11 cellular contexts compared by ENCODE assay signal in the genomic region with DNA sequence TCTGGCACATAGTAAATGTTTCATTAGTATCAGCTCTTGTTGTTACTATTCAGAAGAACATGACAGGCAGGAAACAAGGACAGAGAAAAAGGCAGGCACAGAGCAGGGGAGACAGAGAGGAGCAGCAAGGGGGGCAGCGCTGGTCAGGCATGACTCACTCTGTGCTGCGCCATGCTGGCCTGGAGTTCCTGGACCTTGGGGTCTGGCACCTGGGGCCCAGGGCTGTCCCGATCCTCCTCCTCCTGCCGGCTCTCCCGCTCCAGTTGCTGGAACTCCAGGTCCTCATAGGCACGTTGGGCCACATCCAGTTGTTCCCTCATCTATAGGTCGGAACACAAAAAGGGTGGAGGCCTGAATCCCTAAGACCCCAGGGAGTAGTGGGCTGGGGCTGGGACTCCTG. TPM values are rescaled to one million over a fixed set of nuclear protein-coding genes. Genes with fewer than 3 reads are reported as not detected.
"Had no signal": no experiment of that assay in that cellular context is flagged by ENCODE, and none has a peak within 500 bp of the region (broad histone marks: within the 10 kb centered on the region; RNA-seq: fewer than 3 reads in every experiment).

No MANE protein-coding gene starts in this region.

- H3K27ac Mint-ChIP-seq: HFFc6 had no signal

- H3K9me3 Mint-ChIP-seq: HFFc6, IgD-negative memory B cell had no signal

- DNase-seq: GM23248, GOT3, H7, HFFc6 had no signal

- H3K4me3 Mint-ChIP-seq: HFFc6 had no signal

- H3K27ac ChIP-seq: GM23248, HL-60 had no signal

- H2AFZ ChIP-seq: GM23248 had no signal

- H3K4me3 ChIP-seq: GM23248, HAP-1 had no signal

- H3K4me1 ChIP-seq: HAP-1 had no signal

- ATAC-seq: HCT116, HepG2 had no signal

- H3K27me3 Mint-ChIP-seq: IgD-negative memory B cell had no signal

- H3K9me3 ChIP-seq: HAP-1 had no signal

- H3K36me3 ChIP-seq: HAP-1 had no signal

RNA-seq across cellular contexts. Expression of gene LYPD3, which starts 31.6 kb away (rescaled TPM):
- total RNA-seq: GM23248, H7, HT1080 had no signal

RNA-seq across cellular contexts. Expression of gene ZNF575, which starts 36.0 kb away (rescaled TPM):
- total RNA-seq: H4, H7, HT1080 had no signal
